Comparison of ENCODE assay signal across 1 cellular context in genomic region chr17:29557717-29558116, GRCh38.
TF ChIP-seq lines count a peak whose summit lies in the region.

No MANE protein-coding gene starts in this region.

TF ChIP-seq in GM12878, 131 proteins besides CTCF, POLR2A, EP300 and RAD21:
- TF ChIP-seq ZNF622 (IDR thresholded peaks at IDR 0.05) (no peak), SPI1 (IDR thresholded peaks at IDR 0.05; ENCODE audit: borderline replicate concordance, insufficient read depth, low read depth, low read length) (peak; percentile 60; the same call in 1 of the 2 replicates), ETV6 (conservative IDR thresholded peaks at IDR 0.05 in 1 of 2, IDR thresholded peaks at IDR 0.05 in 1 of 2; ENCODE audit: borderline replicate concordance in 1 of 2, low read depth in 1 of 2) (peak in 1 of 2 experiments; percentile 21; a peak in 1 of 4 replicates), RB1 (IDR thresholded peaks at IDR 0.05; ENCODE audit: borderline replicate concordance) (no peak), EED (IDR thresholded peaks at IDR 0.05; ENCODE audit: low read depth) (0 out of 2 replicates have a peak, but pooled peaks have one; percentile 29), IKZF2 (IDR thresholded peaks at IDR 0.05) (0 out of 4 replicates have a peak, but pooled peaks have one; percentile 10 to 20), RUNX3 (IDR thresholded peaks at IDR 0.05; ENCODE audit: low read length) (peak; percentile 77), TCF3 (IDR thresholded peaks at IDR 0.05; ENCODE audit: borderline replicate concordance, insufficient read depth, low read depth, low read length) (no peak)
- TF ChIP-seq, protein P1, sequence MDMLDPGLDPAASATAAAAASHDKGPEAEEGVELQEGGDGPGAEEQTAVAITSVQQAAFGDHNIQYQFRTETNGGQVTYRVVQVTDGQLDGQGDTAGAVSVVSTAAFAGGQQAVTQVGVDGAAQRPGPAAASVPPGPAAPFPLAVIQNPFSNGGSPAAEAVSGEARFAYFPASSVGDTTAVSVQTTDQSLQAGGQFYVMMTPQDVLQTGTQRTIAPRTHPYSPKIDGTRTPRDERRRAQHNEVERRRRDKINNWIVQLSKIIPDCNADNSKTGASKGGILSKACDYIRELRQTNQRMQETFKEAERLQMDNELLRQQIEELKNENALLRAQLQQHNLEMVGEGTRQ (IDR thresholded peaks at IDR 0.05; ENCODE audit: borderline replicate concordance, low read depth, low read length) = no peak
- TF ChIP-seq, protein P2, sequence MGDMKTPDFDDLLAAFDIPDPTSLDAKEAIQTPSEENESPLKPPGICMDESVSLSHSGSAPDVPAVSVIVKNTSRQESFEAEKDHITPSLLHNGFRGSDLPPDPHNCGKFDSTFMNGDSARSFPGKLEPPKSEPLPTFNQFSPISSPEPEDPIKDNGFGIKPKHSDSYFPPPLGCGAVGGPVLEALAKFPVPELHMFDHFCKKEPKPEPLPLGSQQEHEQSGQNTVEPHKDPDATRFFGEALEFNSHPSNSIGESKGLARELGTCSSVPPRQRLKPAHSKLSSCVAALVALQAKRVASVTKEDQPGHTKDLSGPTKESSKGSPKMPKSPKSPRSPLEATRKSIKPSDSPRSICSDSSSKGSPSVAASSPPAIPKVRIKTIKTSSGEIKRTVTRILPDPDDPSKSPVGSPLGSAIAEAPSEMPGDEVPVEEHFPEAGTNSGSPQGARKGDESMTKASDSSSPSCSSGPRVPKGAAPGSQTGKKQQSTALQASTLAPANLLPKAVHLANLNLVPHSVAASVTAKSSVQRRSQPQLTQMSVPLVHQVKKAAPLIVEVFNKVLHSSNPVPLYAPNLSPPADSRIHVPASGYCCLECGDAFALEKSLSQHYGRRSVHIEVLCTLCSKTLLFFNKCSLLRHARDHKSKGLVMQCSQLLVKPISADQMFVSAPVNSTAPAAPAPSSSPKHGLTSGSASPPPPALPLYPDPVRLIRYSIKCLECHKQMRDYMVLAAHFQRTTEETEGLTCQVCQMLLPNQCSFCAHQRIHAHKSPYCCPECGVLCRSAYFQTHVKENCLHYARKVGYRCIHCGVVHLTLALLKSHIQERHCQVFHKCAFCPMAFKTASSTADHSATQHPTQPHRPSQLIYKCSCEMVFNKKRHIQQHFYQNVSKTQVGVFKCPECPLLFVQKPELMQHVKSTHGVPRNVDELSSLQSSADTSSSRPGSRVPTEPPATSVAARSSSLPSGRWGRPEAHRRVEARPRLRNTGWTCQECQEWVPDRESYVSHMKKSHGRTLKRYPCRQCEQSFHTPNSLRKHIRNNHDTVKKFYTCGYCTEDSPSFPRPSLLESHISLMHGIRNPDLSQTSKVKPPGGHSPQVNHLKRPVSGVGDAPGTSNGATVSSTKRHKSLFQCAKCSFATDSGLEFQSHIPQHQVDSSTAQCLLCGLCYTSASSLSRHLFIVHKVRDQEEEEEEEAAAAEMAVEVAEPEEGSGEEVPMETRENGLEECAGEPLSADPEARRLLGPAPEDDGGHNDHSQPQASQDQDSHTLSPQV (IDR thresholded peaks at IDR 0.05) = no peak
